31 cellular contexts compared by ENCODE assay signal in the genomic region with DNA sequence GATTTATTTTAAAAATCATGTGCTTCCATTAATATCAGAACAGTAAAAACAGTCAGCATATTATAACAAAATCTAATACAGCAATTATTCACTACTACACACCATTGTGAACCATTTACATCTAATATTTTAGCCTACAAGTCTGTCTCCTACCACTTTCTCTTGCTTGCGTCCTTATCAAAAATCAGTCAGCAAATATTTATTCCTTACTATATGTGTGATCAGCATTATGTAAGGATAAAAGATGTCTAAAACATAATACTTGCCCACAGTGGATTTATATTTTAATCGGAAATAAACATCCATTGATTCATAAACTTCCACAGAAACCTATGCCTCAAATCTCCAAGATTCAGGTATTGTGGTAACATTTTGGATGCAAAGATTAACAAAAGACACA.
A peak's percentile ranks its signal among the peaks of the same experiment; 100 is the strongest.
DNase-seq lines count a peak whose midpoint lies in the region; ATAC-seq, FAIRE-seq and TF ChIP-seq lines count a peak whose summit lies in the region.
"Had no signal": no experiment of that assay in that cellular context is flagged by ENCODE, and none has a peak within 500 bp of the region (broad histone marks: within the 10 kb centered on the region; RNA-seq: fewer than 3 reads in every experiment).

No MANE protein-coding gene starts in this region.

- BruUV-seq in HepG2 (replicated peaks; lab: Mats Ljungman, UMichigan) = no TSS peak
- BruUV-seq in K562 (replicated peaks; lab: Mats Ljungman, UMichigan) = no TSS peak

- H3K27ac ChIP-seq in HepG2 (ENCODE audit: extremely low read length, insufficient read depth, low read length) (no peak overlapping the region), right lobe of liver (no peak overlapping the region), K562 (ENCODE audit: extremely low read depth, low read depth, low read length) (no peak overlapping the region)
- H3K27ac ChIP-seq: 22Rv1; A549; BLaER1; BLaER1 treated with 17β-estradiol and CSF1 and Interleukin-3, amounts not matched to agents 10 nM and 100 nM; C4-2B had no signal

- H3K4me1 ChIP-seq in HepG2 (ENCODE audit: insufficient read depth, low read length) = peaks cover 28% of the 10 kb centered on the region
- no peaks in the 10 kb centered on the region for H3K4me1 ChIP-seq in right lobe of liver
- H3K4me1 ChIP-seq in K562 (replicated peaks in 1 of 2; ENCODE audit: control insufficient read depth in 2 of 2, insufficient read depth in 2 of 2, low read length in 2 of 2) = no peaks in the 10 kb centered on the region
- H3K4me1 ChIP-seq: BE2C, BLaER1 had no signal

- TF ChIP-seq CTCF in HepG2 (CRISPR knock-in tag; IDR thresholded peaks at IDR 0.05) (no peak), right lobe of liver (IDR thresholded peaks at IDR 0.05) (no peak), K562 (IDR thresholded peaks at IDR 0.05 in 2 of 3, conservative IDR thresholded peaks at IDR 0.05 in 1 of 3; ENCODE audit: insufficient read depth in 2 of 3, low read depth in 1 of 3, low read length in 3 of 3) (no peak)

- no peak for TF ChIP-seq EP300 in HepG2 (IDR thresholded peaks at IDR 0.05; ENCODE audit: low read depth in 2 of 2, low read length in 2 of 2)
- TF ChIP-seq EP300 in HepG2 (CRISPR knock-in tag; IDR thresholded peaks at IDR 0.05; ENCODE audit: borderline replicate concordance) = no peak
- no peak for TF ChIP-seq EP300 in K562 (IDR thresholded peaks at IDR 0.05; ENCODE audit: low read length)

- H3K36me3 ChIP-seq in HepG2 (replicated peaks in 1 of 2; ENCODE audit: control insufficient read depth in 1 of 2, insufficient read depth in 2 of 2, low read length in 2 of 2) = peaks cover 13 to 37% of the 10 kb centered on the region in 2 experiments
- H3K36me3 ChIP-seq in right lobe of liver = no peaks in the 10 kb centered on the region
- H3K36me3 ChIP-seq in K562 (ENCODE audit: control insufficient read depth, insufficient read depth, low read length) = no peaks in the 10 kb centered on the region
- H3K36me3 ChIP-seq: BE2C; BLaER1; BLaER1 treated with 17β-estradiol and CSF1 and Interleukin-3, amounts not matched to agents 10 nM and 100 nM had no signal

- CTCF ChIA-PET in HepG2 (lab: Yijun Ruan, JAX; ENCODE audit: low intra/inter-chr PET ratio, low total read pairs) = no interaction called here
- CTCF ChIA-PET in K562 (lab: Yijun Ruan, JAX; ENCODE audit: low intra/inter-chr PET ratio) = no interaction called here

- 97% methylated on average over 2 of the region's 2 CpGs for WGBS in HepG2 (ENCODE audit: low lambda C conversion rate)
- 75% methylated on average over 2 of the region's 2 CpGs for WGBS in right lobe of liver (ENCODE audit: insufficient coverage, low coverage, low lambda C conversion rate, missing lambda C conversion rate)
- 4% methylated on average over 2 of the region's 2 CpGs for WGBS in K562 (ENCODE audit: insufficient coverage, low coverage, missing lambda C conversion rate)

- ATAC-seq in HepG2 = no peak
- no peak for ATAC-seq in right lobe of liver
- ATAC-seq in K562 = no peak
- ATAC-seq in HG02973 (IDR thresholded peaks at IDR 0.05; ENCODE audit: unreplicated experiment) = no peak
- ATAC-seq: A549; CD8-positive, alpha-beta T cell had no signal

- H3K4me3 ChIP-seq in HepG2 (replicated peaks in 1 of 3; ENCODE audit: insufficient read depth in 1 of 3, low read depth in 2 of 3, low read length in 3 of 3) (no peak overlapping the region), right lobe of liver (no peak overlapping the region), K562 (no peak overlapping the region)
- H3K4me3 ChIP-seq: A549; BLaER1; BLaER1 treated with 17β-estradiol and CSF1 and Interleukin-3, amounts not matched to agents 10 nM and 100 nM had no signal

- H3K27me3 ChIP-seq in HepG2 (ENCODE audit: control insufficient read depth in 1 of 2, insufficient read depth in 2 of 2, low read length in 2 of 2) = no peaks in the 10 kb centered on the region
- no peaks in the 10 kb centered on the region for H3K27me3 ChIP-seq in right lobe of liver
- no peaks in the 10 kb centered on the region for H3K27me3 ChIP-seq in K562 (ENCODE audit: control insufficient read depth in 2 of 2, insufficient read depth in 2 of 2, low read length in 2 of 2)
- H3K27me3 ChIP-seq: BE2C; BLaER1; BLaER1 treated with 17β-estradiol and CSF1 and Interleukin-3, amounts not matched to agents 10 nM and 100 nM had no signal

- H3K79me2 ChIP-seq in HepG2 (ENCODE audit: insufficient read depth, low read length) = no peaks in the 10 kb centered on the region
- no peaks in the 10 kb centered on the region for H3K79me2 ChIP-seq in K562 (ENCODE audit: control insufficient read depth, insufficient read depth, low read length)

- FAIRE-seq in HepG2 (lab: Jason Lieb, UNC) = no peak
- no peak for FAIRE-seq in K562 (lab: Jason Lieb, UNC)
- FAIRE-seq: A204.1, A549, D721Med had no signal

- POLR2A ChIA-PET in HepG2 (lab: Yijun Ruan, JAX) (no interaction called here), K562 (lab: Yijun Ruan, JAX) (no interaction called here)

- intact Hi-C loops in HepG2 (cut with micrococcal nuclease; ENCODE audit: unreplicated experiment) = no loop called here
- intact Hi-C loops in right lobe of liver (cut with DNase I) = no loop called here
- intact Hi-C loops in K562 (cut with micrococcal nuclease) = no loop called here

- H3K9ac ChIP-seq in HepG2 (ENCODE audit: insufficient read depth, low read depth, low read length) (no peak overlapping the region), K562 (ENCODE audit: insufficient read depth in 1 of 2, low read depth in 2 of 2, low read length in 2 of 2) (no peak overlapping the region)
- H3K9ac ChIP-seq: BLaER1; BLaER1 treated with 17β-estradiol and CSF1 and Interleukin-3, amounts not matched to agents 10 nM and 100 nM had no signal

- H3K4me2 ChIP-seq in HepG2 (ENCODE audit: low read depth, low read length) = no peak overlapping the region
- no peak overlapping the region for H3K4me2 ChIP-seq in K562 (ENCODE audit: insufficient read depth, low read length)
- H3K4me2 ChIP-seq: A549, BLaER1 had no signal

- no peak for TF ChIP-seq POLR2A in HepG2 (IDR thresholded peaks at IDR 0.05; ENCODE audit: insufficient read depth in 1 of 2, low read depth in 2 of 2, low read length in 2 of 2)
- no peak for TF ChIP-seq POLR2A in right lobe of liver (IDR thresholded peaks at IDR 0.05)
- TF ChIP-seq POLR2A in K562 (conservative IDR thresholded peaks at IDR 0.05) = no peak

- no peaks in the 10 kb centered on the region for H4K20me1 ChIP-seq in HepG2 (ENCODE audit: insufficient read depth, low read length)
- no peaks in the 10 kb centered on the region for H4K20me1 ChIP-seq in K562 (replicated peaks; ENCODE audit: control insufficient read depth, insufficient read depth, low read length)
- H4K20me1 ChIP-seq: BLaER1; BLaER1 treated with 17β-estradiol and CSF1 and Interleukin-3, amounts not matched to agents 10 nM and 100 nM had no signal

- TF ChIP-seq RAD21 in HepG2 (CRISPR knock-in tag; IDR thresholded peaks at IDR 0.05) (no peak), K562 (CRISPR knock-in tag; conservative IDR thresholded peaks at IDR 0.05 in 1 of 2, IDR thresholded peaks at IDR 0.05 in 1 of 2) (no peak)

- no peak overlapping the region for H2AFZ ChIP-seq in HepG2 (ENCODE audit: low read length)
- H2AFZ ChIP-seq in K562 (ENCODE audit: low read depth, low read length) = no peak overlapping the region

- H3K9me3 ChIP-seq in HepG2 (ENCODE audit: low read length) (no peaks in the 10 kb centered on the region), right lobe of liver (no peaks in the 10 kb centered on the region), K562 (replicated peaks; ENCODE audit: control insufficient read depth, insufficient read depth, low read depth, low read length) (no peaks in the 10 kb centered on the region)
- H3K9me3 ChIP-seq: A549, BE2C, BLaER1, Caco-2 had no signal

- no peaks in the 10 kb centered on the region for H3K9me1 ChIP-seq in K562 (ENCODE audit: control insufficient read depth, insufficient read depth, low read length)

- in situ Hi-C loops in HepG2 (cut with HindIII; ENCODE audit: extremely low pct_ligation_motif_present, low pct_unique_long_range_greater_than_20kb) (no loop called here), K562 (cut with MboI) (no loop called here)

- no peak for DNase-seq in HepG2 (ENCODE audit: low spot score)
- DNase-seq in right lobe of liver = no peak
- DNase-seq in K562 (ENCODE audit: extremely low read depth in 1 of 4, low spot score in 3 of 4) = no peak
- DNase-seq: 8988T; ACHN; AML-193; BE2C; C1 segment of cervical spinal cord; Caco-2; Calu3; CD4-positive, alpha-beta memory T cell; CD4-positive, alpha-beta T cell; CD4-positive, CD25-positive, alpha-beta regulatory T cell; CD8-positive, alpha-beta memory T cell; CD8-positive, alpha-beta T cell; COR-L47; DMS 273 treated with DMSO at 0.1 percent for 48 hours; DMS153; DMS53; DMS79; DMS79 treated with DMSO at 0.1 percent for 48 hours; DND-41; EL had no signal

TF ChIP-seq in HepG2, 621 proteins besides CTCF, POLR2A, EP300 and RAD21 (continues in another document):
- peak in 1 of 2 experiments; percentile 75; a peak in 2 of 4 replicates for TF ChIP-seq MAFK (conservative IDR thresholded peaks at IDR 0.05 in 1 of 2, IDR thresholded peaks at IDR 0.05 in 1 of 2; ENCODE audit: low read length in 2 of 2)

TF ChIP-seq in K562, 482 proteins besides CTCF, POLR2A, EP300 and RAD21:
- TF ChIP-seq MAFG (tag; conservative IDR thresholded peaks at IDR 0.05) (0 out of 2 replicates have a peak, but pooled peaks have one; percentile 11), NRF1 (conservative IDR thresholded peaks at IDR 0.05 in 1 of 2, IDR thresholded peaks at IDR 0.05 in 1 of 2) (no peak)

Comparison
In these comparisons a context has a peak if more than half of its experiments do, and no peak if none do; other contexts are left out.
1. Of the 241 proteins assayed by ChIP-seq in both HepG2 and K562: peak only in HepG2: MAFF; only in K562: MAFG; in both: none; in neither: 238; mixed calls (peak in some experiments, not most) for 1.